In genomic region chr11:748007-748359, GRCh38 we compare ENCODE assay signal across 8 cellular contexts. TPM values are rescaled to one million over a fixed set of nuclear protein-coding genes. Genes with fewer than 3 reads are reported as not detected.
DNase-seq lines count a peak whose midpoint lies in the region; ATAC-seq, FAIRE-seq and TF ChIP-seq lines count a peak whose summit lies in the region.

No MANE protein-coding gene starts in this region.

- H3K4me2 ChIP-seq in keratinocyte (ENCODE audit: control insufficient read depth, extremely low read depth, insufficient read depth, low read depth, low read length): peak overlapping the region; percentile 96

- dilution Hi-C loops in keratinocyte (cut with MboI; ENCODE audit: extremely low pct_ligation_motif_present, low sequenced_read_pairs): no loop called here

- H3K9me1 ChIP-seq in keratinocyte (ENCODE audit: control insufficient read depth, extremely low read depth, insufficient read depth, low read length): no peaks in the 10 kb centered on the region

- ATAC-seq in HG03354 (IDR thresholded peaks at IDR 0.05; ENCODE audit: poor library complexity, severe bottlenecking, unreplicated experiment) (peak; percentile 21), GM18519 (IDR thresholded peaks at IDR 0.05; ENCODE audit: low FRiP score, unreplicated experiment) (no peak)

- H2AFZ ChIP-seq in keratinocyte (ENCODE audit: control insufficient read depth, low read length): peak overlapping the region; percentile 37

- H3K27ac ChIP-seq in angular gyrus (ENCODE audit: low read depth, low read length) (peak overlapping the region; percentile 94), keratinocyte (ENCODE audit: control insufficient read depth, insufficient read depth, low read length) (peak overlapping the region; percentile 71), stomach smooth muscle (ENCODE audit: low read length) (no peak overlapping the region)

- no peak for TF ChIP-seq CTCF in keratinocyte (optimal IDR thresholded peaks at IDR 0.05 in 1 of 3, IDR thresholded peaks at IDR 0.05 in 1 of 3, conservative IDR thresholded peaks at IDR 0.05 in 1 of 3; ENCODE audit: extremely low read depth in 1 of 3, insufficient read depth in 2 of 3, low read length in 3 of 3)

- peaks cover 4 to 9% of the 10 kb centered on the region in 2 experiments for H3K36me3 ChIP-seq in keratinocyte (ENCODE audit: control insufficient read depth in 2 of 2, extremely low read depth in 1 of 2, insufficient read depth in 2 of 2, low read length in 2 of 2)
- peaks cover 0 to 3% of the 10 kb centered on the region in 2 donors for H3K36me3 ChIP-seq in stomach smooth muscle (ENCODE audit: control insufficient read depth in 2 of 2, insufficient read depth in 2 of 2, low read length in 2 of 2)

- FAIRE-seq in keratinocyte (lab: Jason Lieb, UNC): no peak

- H3K9me3 ChIP-seq in keratinocyte (ENCODE audit: control insufficient read depth, low read depth, low read length): no peaks in the 10 kb centered on the region
- H3K9me3 ChIP-seq in stomach smooth muscle (ENCODE audit: control insufficient read depth in 2 of 2, low read length in 2 of 2): no peaks in the 10 kb centered on the region

- DNase-seq in NCI-H748 (lab: John Stamatoyannopoulos, UW; ENCODE audit: unreplicated experiment) (peak; percentile 18), NCI-H748 treated with DMSO at 0.1 percent for 48 hours (lab: John Stamatoyannopoulos, UW) (no peak), keratinocyte (ENCODE audit: low read depth, low spot score) (no peak), iPS-NIHi11 (ENCODE audit: low spot score) (no peak)

- H3K27me3 ChIP-seq in keratinocyte (ENCODE audit: control insufficient read depth, extremely low read depth, insufficient read depth, low read length): no peaks in the 10 kb centered on the region
- no peaks in the 10 kb centered on the region for H3K27me3 ChIP-seq in stomach smooth muscle (ENCODE audit: control insufficient read depth in 1 of 2, insufficient read depth in 2 of 2, low read length in 2 of 2)

- H3K9ac ChIP-seq in keratinocyte (ENCODE audit: control insufficient read depth, extremely low read depth, insufficient read depth, low read length) (peak overlapping the region; percentile 90), stomach smooth muscle (ENCODE audit: low read length in 2 of 2) (peak overlapping the region; percentile 60 to 68)

- H3K4me3 ChIP-seq in keratinocyte (ENCODE audit: control insufficient read depth in 2 of 3, extremely low read depth in 1 of 3, insufficient read depth in 2 of 3, low read depth in 1 of 3, low read length in 3 of 3) (peak overlapping the region; percentile 90 to 97 (median 95)), stomach smooth muscle (ENCODE audit: low read length in 2 of 2) (peak overlapping the region; percentile 70 to 83)

- H3K79me2 ChIP-seq in keratinocyte (ENCODE audit: control insufficient read depth, insufficient read depth, low read length): peaks cover 50% of the 10 kb centered on the region

- H3K4me1 ChIP-seq in keratinocyte (ENCODE audit: control insufficient read depth, extremely low read depth, insufficient read depth, low read length): peaks cover 16% of the 10 kb centered on the region
- H3K4me1 ChIP-seq in stomach smooth muscle (ENCODE audit: control insufficient read depth, insufficient read depth, low read length): peaks cover 30% of the 10 kb centered on the region

- H4K20me1 ChIP-seq in keratinocyte (ENCODE audit: control insufficient read depth, extremely low read depth, insufficient read depth, low read length): no peaks in the 10 kb centered on the region

RNA-seq across cellular contexts. Expression of gene TALDO1, which starts 0.7 kb away (rescaled TPM):
- 162 to 200 TPM (median 170 TPM) in 3 replicates for polyA plus RNA-seq in keratinocyte
- 214 TPM for polyA plus RNA-seq in keratinocyte (2011; ENCODE audit: low read depth)
- polyA plus RNA-seq in keratinocyte (2011; cell fraction: cytosol; rRNA removed): 138 and 195 TPM in 2 replicates
- polyA plus RNA-seq in keratinocyte (2011; cell fraction: nucleus; rRNA removed): 132 and 133 TPM in 2 replicates
- polyA plus RNA-seq in keratinocyte (2012; ENCODE audit: low replicate concordance): 207 and 214 TPM in 2 replicates
- polyA minus RNA-seq in keratinocyte: 82.7 to 124 TPM (median 97.7 TPM) in 3 replicates
- polyA minus RNA-seq in keratinocyte (2011; cell fraction: cytosol; rRNA and poly(A)+ RNA removed): 164 TPM
- 31.6 and 36.6 TPM in 2 replicates for polyA minus RNA-seq in keratinocyte (2011; cell fraction: nucleus; rRNA and poly(A)+ RNA removed)

RNA-seq across cellular contexts. Expression of gene GATD1, which starts 29.3 kb away (rescaled TPM):
- polyA plus RNA-seq in keratinocyte: 24.4 to 48.0 TPM (median 24.6 TPM) in 3 replicates
- 8.2 TPM for polyA plus RNA-seq in keratinocyte (2011; ENCODE audit: low read depth)
- 18.2 and 41.8 TPM in 2 replicates for polyA plus RNA-seq in keratinocyte (2011; cell fraction: cytosol; rRNA removed)
- polyA plus RNA-seq in keratinocyte (2011; cell fraction: nucleus; rRNA removed): 116 and 155 TPM in 2 replicates
- polyA plus RNA-seq in keratinocyte (2012; ENCODE audit: low replicate concordance): 27.6 and 43.5 TPM in 2 replicates
- polyA minus RNA-seq in keratinocyte: 21.9 to 31.3 TPM (median 24.9 TPM) in 3 replicates
- polyA minus RNA-seq in keratinocyte (2011; cell fraction: cytosol; rRNA and poly(A)+ RNA removed): 37.8 TPM
- 34.8 and 49.2 TPM in 2 replicates for polyA minus RNA-seq in keratinocyte (2011; cell fraction: nucleus; rRNA and poly(A)+ RNA removed)

RNA-seq across cellular contexts. Expression of gene CEND1, which starts 41.9 kb away (rescaled TPM):
- not detected in 3 replicates for polyA plus RNA-seq in keratinocyte
- not detected for polyA plus RNA-seq in keratinocyte (2011; ENCODE audit: low read depth)
- polyA plus RNA-seq in keratinocyte (2011; cell fraction: cytosol; rRNA removed): not detected in 2 replicates
- not detected in 2 replicates for polyA plus RNA-seq in keratinocyte (2011; cell fraction: nucleus; rRNA removed)
- 0.10 TPM in 1 of 2 replicates, not detected in the other for polyA plus RNA-seq in keratinocyte (2012; ENCODE audit: low replicate concordance)
- not detected in 3 replicates for polyA minus RNA-seq in keratinocyte
- polyA minus RNA-seq in keratinocyte (2011; cell fraction: cytosol; rRNA and poly(A)+ RNA removed): not detected
- polyA minus RNA-seq in keratinocyte (2011; cell fraction: nucleus; rRNA and poly(A)+ RNA removed): not detected in 2 replicates

RNA-seq across cellular contexts. Expression of gene EPS8L2, which starts 42.0 kb away (rescaled TPM):
- 81.4 to 297 TPM (median 114 TPM) in 3 replicates for polyA plus RNA-seq in keratinocyte
- polyA plus RNA-seq in keratinocyte (2011; ENCODE audit: low read depth): 308 TPM
- polyA plus RNA-seq in keratinocyte (2011; cell fraction: cytosol; rRNA removed): 64.7 and 134 TPM in 2 replicates
- 499 and 646 TPM in 2 replicates for polyA plus RNA-seq in keratinocyte (2011; cell fraction: nucleus; rRNA removed)
- 119 and 230 TPM in 2 replicates for polyA plus RNA-seq in keratinocyte (2012; ENCODE audit: low replicate concordance)
- polyA minus RNA-seq in keratinocyte: 97.2 to 114 TPM (median 110 TPM) in 3 replicates
- 140 TPM for polyA minus RNA-seq in keratinocyte (2011; cell fraction: cytosol; rRNA and poly(A)+ RNA removed)
- 100 and 132 TPM in 2 replicates for polyA minus RNA-seq in keratinocyte (2011; cell fraction: nucleus; rRNA and poly(A)+ RNA removed)

RNA-seq across cellular contexts. Expression of gene SLC25A22, which starts 50.1 kb away (rescaled TPM):
- polyA plus RNA-seq in keratinocyte: 8.4 to 21.2 TPM (median 13.5 TPM) in 3 replicates
- 4.1 TPM for polyA plus RNA-seq in keratinocyte (2011; ENCODE audit: low read depth)
- polyA plus RNA-seq in keratinocyte (2011; cell fraction: cytosol; rRNA removed): 12.1 and 24.3 TPM in 2 replicates
- 27.1 and 28.4 TPM in 2 replicates for polyA plus RNA-seq in keratinocyte (2011; cell fraction: nucleus; rRNA removed)
- 9.7 and 19.7 TPM in 2 replicates for polyA plus RNA-seq in keratinocyte (2012; ENCODE audit: low replicate concordance)
- polyA minus RNA-seq in keratinocyte: 9.0 to 51.7 TPM (median 10.8 TPM) in 3 replicates
- 24.4 TPM for polyA minus RNA-seq in keratinocyte (2011; cell fraction: cytosol; rRNA and poly(A)+ RNA removed)
- polyA minus RNA-seq in keratinocyte (2011; cell fraction: nucleus; rRNA and poly(A)+ RNA removed): 14.7 and 24.3 TPM in 2 replicates
